ENCODE assay signal across 19 cellular contexts in the genomic region with DNA sequence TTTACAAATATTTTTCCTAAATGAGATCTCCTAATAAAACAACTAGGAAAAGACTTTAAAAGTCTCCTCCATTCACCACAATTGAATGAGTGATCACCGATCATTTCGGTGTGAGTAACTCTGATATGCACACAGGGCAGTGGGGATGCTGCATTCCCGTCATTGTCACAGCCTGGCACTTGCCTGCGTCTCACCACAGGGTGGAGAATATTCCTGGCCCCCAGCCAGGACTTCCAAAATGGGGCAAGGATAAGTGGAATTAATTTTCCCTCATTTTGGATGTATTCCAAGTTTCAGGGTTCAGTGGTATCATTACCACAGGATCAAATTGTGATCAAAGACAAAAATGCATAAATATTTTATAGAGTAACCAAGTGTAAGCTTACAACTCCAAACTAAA.
DNase-seq lines count a peak whose midpoint lies in the region; ATAC-seq and TF ChIP-seq lines count a peak whose summit lies in the region.
"Had no signal": no experiment of that assay in that cellular context is flagged by ENCODE, and none has a peak within 500 bp of the region (broad histone marks: within the 10 kb centered on the region; RNA-seq: fewer than 3 reads in every experiment).

No MANE protein-coding gene starts in this region.

- H3K4me1 ChIP-seq in breast epithelium (no peaks in the 10 kb centered on the region), thyroid gland (no peaks in the 10 kb centered on the region)
- H3K4me1 ChIP-seq: left lung had no signal

- no peaks in the 10 kb centered on the region for H3K36me3 ChIP-seq in breast epithelium
- H3K36me3 ChIP-seq in thyroid gland = no peaks in the 10 kb centered on the region
- H3K36me3 ChIP-seq: left lung, pancreas, spleen had no signal

- TF ChIP-seq CTCF in MCF 10A (IDR thresholded peaks at IDR 0.05; ENCODE audit: unreplicated experiment) = no peak
- TF ChIP-seq CTCF in breast epithelium (IDR thresholded peaks at IDR 0.05) = no peak
- TF ChIP-seq CTCF in thyroid gland (IDR thresholded peaks at IDR 0.05) = no peak

- no peaks in the 10 kb centered on the region for H3K36me3 Mint-ChIP-seq in MCF 10A (ENCODE audit: insufficient read depth, unreplicated experiment)
- H3K36me3 Mint-ChIP-seq: CD8-positive, alpha-beta memory T cell; IgD-negative memory B cell had no signal

- H3K27me3 ChIP-seq in breast epithelium (no peaks in the 10 kb centered on the region), thyroid gland (no peaks in the 10 kb centered on the region)
- H3K27me3 ChIP-seq: left lung, pancreas, spleen had no signal

- H3K9me3 Mint-ChIP-seq in MCF 10A (ENCODE audit: unreplicated experiment) = no peaks in the 10 kb centered on the region
- H3K9me3 Mint-ChIP-seq: activated CD4-positive, alpha-beta memory T cell treated with anti-CD3 and anti-CD28 coated beads, Interleukin-2, amount 10 ng/mL, durations not matched to agents 7 days and 5 days had no signal

- no peak for ATAC-seq in HG03460 (IDR thresholded peaks at IDR 0.05; ENCODE audit: unreplicated experiment)
- ATAC-seq in GM21423 (IDR thresholded peaks at IDR 0.05; ENCODE audit: unreplicated experiment) = no peak
- ATAC-seq: left lung, pancreas had no signal

- DNase-seq in MCF 10A (ENCODE audit: unreplicated experiment) (peak; percentile 16), breast epithelium (ENCODE audit: low spot score in 2 of 2) (no peak), NCI-H2227 (lab: John Stamatoyannopoulos, UW; ENCODE audit: unreplicated experiment) (peak; percentile 76), astrocyte of the hippocampus (ENCODE audit: low read depth, low spot score) (peak; percentile 72), thyroid gland (peak; percentile 15 to 20), SKM-1 treated with dmso at 0.1 percent for 144 hours (lab: John Stamatoyannopoulos, UW; ENCODE audit: unreplicated experiment) (no peak)
- DNase-seq: activated CD4-positive, alpha-beta memory T cell treated with anti-CD3 and anti-CD28 coated beads, Interleukin-2, amount 10 ng/mL, durations not matched to agents 7 days and 5 days; CD8-positive, alpha-beta memory T cell; effector memory CD4-positive, alpha-beta T cell; HFFc6; left lung; NCI-H1436; SIG-M5; spleen; stimulated activated naive CD4-positive, alpha-beta T cell treated with Interleukin-2 at 50 U/mL for 16 hours had no signal

- intact Hi-C loops in MCF 10A (cut with micrococcal nuclease) (no loop called here), breast epithelium (cut with DNase I; ENCODE audit: low total_unique reads) (no loop called here), thyroid gland (cut with DNase I) (no loop called here)

- H3K27ac Mint-ChIP-seq in MCF 10A (ENCODE audit: low read depth, unreplicated experiment) = no peak overlapping the region
- H3K27ac Mint-ChIP-seq: activated CD4-positive, alpha-beta memory T cell treated with anti-CD3 and anti-CD28 coated beads, Interleukin-2, amount 10 ng/mL, durations not matched to agents 7 days and 5 days; CD8-positive, alpha-beta memory T cell; HFFc6; IgD-negative memory B cell had no signal

- POLR2A ChIA-PET in MCF 10A (lab: Yijun Ruan, JAX) = interaction anchor here (0.9 kb wide), 1 partner anchor 19 kb away, joined by 3 read pairs; no protein-coding TSS in a partner anchor

- no peak overlapping the region for H3K4me3 Mint-ChIP-seq in MCF 10A (ENCODE audit: unreplicated experiment)
- H3K4me3 Mint-ChIP-seq: activated CD4-positive, alpha-beta memory T cell treated with anti-CD3 and anti-CD28 coated beads, Interleukin-2, amount 10 ng/mL, durations not matched to agents 7 days and 5 days; CD8-positive, alpha-beta memory T cell; HFFc6; IgD-negative memory B cell had no signal

- H3K4me1 Mint-ChIP-seq in MCF 10A (ENCODE audit: insufficient read depth, unreplicated experiment) = no peaks in the 10 kb centered on the region
- H3K4me1 Mint-ChIP-seq: activated CD4-positive, alpha-beta memory T cell treated with anti-CD3 and anti-CD28 coated beads, Interleukin-2, amount 10 ng/mL, durations not matched to agents 7 days and 5 days; CD8-positive, alpha-beta memory T cell; IgD-negative memory B cell had no signal

- CTCF ChIA-PET in MCF 10A (lab: Yijun Ruan, JAX) = no interaction called here

- H3K27ac ChIP-seq in breast epithelium (no peak overlapping the region), thyroid gland (no peak overlapping the region)
- H3K27ac ChIP-seq: left lung, pancreas, spleen had no signal

- WGBS in thyroid gland, 2 donors = 56 to 57% methylated on average over 4 of the region's 4 CpGs

- H3K9me3 ChIP-seq in breast epithelium (no peaks in the 10 kb centered on the region), thyroid gland (no peaks in the 10 kb centered on the region)
- H3K9me3 ChIP-seq: left lung, pancreas had no signal

- TF ChIP-seq POLR2A in breast epithelium (IDR thresholded peaks at IDR 0.05) (no peak), thyroid gland (IDR thresholded peaks at IDR 0.05) (no peak)

- no peak overlapping the region for H3K4me3 ChIP-seq in breast epithelium
- H3K4me3 ChIP-seq in thyroid gland (replicated peaks in 1 of 3) = no peak overlapping the region
- H3K4me3 ChIP-seq: left lung, pancreas, spleen had no signal

- no TSS peak for BruUV-seq in MCF 10A (replicated peaks; lab: Mats Ljungman, UMichigan)

- no peaks in the 10 kb centered on the region for H3K27me3 Mint-ChIP-seq in MCF 10A (ENCODE audit: insufficient read depth, unreplicated experiment)
- H3K27me3 Mint-ChIP-seq: activated CD4-positive, alpha-beta memory T cell treated with anti-CD3 and anti-CD28 coated beads, Interleukin-2, amount 10 ng/mL, durations not matched to agents 7 days and 5 days; CD8-positive, alpha-beta memory T cell; IgD-negative memory B cell had no signal

Comparison
In these comparisons a context has a peak if more than half of its experiments do, and no peak if none do; other contexts are left out.
1. DNase-seq: peak in MCF 10A (single experiment), NCI-H2227 (single experiment), astrocyte of the hippocampus (single experiment) and thyroid gland (2 of 2); none in breast epithelium (0 of 2) and SKM-1 treated with dmso at 0.1 percent for 144 hours (single experiment).